17 cellular contexts compared by ENCODE assay signal in genomic region chr7:68722044-68722443, GRCh38.
DNase-seq lines count a peak whose midpoint lies in the region; ATAC-seq lines count a peak whose summit lies in the region.
"Had no signal": no experiment of that assay in that cellular context is flagged by ENCODE, and none has a peak within 500 bp of the region (broad histone marks: within the 10 kb centered on the region; RNA-seq: fewer than 3 reads in every experiment).

No MANE protein-coding gene starts in this region.

- DNase-seq in NCI-H748 (lab: John Stamatoyannopoulos, UW; ENCODE audit: unreplicated experiment) (peak; percentile 47), NCI-H748 treated with DMSO at 0.1 percent for 48 hours (lab: John Stamatoyannopoulos, UW) (no peak), NCI-H146 (lab: John Stamatoyannopoulos, UW) (peak; percentile 83), NCI-H774 (lab: John Stamatoyannopoulos, UW) (peak; percentile 29), kidney tubule cell (ENCODE audit: low spot score) (peak; percentile 15), superior temporal gyrus (ENCODE audit: extremely low spot score) (no peak), NCI-H526 (lab: John Stamatoyannopoulos, UW) (no peak)
- DNase-seq: C1 segment of cervical spinal cord; CD8-positive, alpha-beta memory T cell; DMS79 treated with DMSO at 0.1 percent for 48 hours; GM23248; IMR-90; NCI-H1092; NCI-H1930; NCI-H446; SHP77 had no signal

- ATAC-seq in GM18907 (IDR thresholded peaks at IDR 0.05; ENCODE audit: unreplicated experiment), result no peak

Comparison
In these comparisons a context has a peak if more than half of its experiments do, and no peak if none do; other contexts are left out.
1. DNase-seq: peak in NCI-H748 (single experiment), NCI-H146 (single experiment), NCI-H774 (single experiment) and kidney tubule cell (single experiment); none in NCI-H748 treated with DMSO at 0.1 percent for 48 hours (single experiment), superior temporal gyrus (single experiment) and NCI-H526 (0 of 2).